1 cellular context compared by ENCODE assay signal in the genomic region with DNA sequence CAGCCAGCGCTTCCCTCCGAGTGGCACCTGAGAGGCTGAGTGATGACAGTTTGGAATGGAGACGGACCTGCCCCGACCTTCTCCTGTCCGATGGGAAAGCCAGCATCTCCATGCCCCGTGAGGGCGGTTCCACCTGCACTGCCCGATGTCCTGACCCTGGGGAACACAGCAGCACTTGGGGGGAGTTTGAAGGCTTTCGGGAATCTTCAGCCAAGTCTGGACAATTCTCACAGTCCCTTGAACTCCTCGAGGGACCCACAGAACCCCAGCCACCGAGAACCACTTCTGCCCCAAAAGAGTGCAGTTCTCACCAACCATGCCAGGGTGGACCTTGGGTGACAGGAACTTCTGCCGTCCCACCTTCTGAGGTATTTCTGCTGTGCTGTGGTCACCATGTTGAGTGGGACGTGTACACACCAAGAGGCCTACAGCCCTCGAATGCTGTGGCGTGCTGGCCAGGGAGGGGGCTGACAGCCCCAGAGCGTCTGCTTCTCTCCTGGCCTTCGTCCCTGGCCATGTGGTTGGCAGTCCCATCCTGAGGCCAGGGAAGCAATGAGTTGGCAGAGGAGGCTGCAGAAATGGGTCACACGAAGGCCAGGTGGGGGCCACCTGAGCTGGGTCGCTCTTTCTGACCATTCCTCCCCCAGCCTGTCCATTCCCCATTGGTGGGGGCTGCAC.
TF ChIP-seq lines count a peak whose summit lies in the region.

No MANE protein-coding gene starts in this region.

TF ChIP-seq in H1, 55 proteins besides CTCF, POLR2A, EP300 and RAD21:
- TF ChIP-seq SP1 (IDR thresholded peaks at IDR 0.05; ENCODE audit: low read depth, low read length) (no peak), NANOG (IDR thresholded peaks at IDR 0.05; ENCODE audit: insufficient read depth, low read depth, low read length, poor library complexity, severe bottlenecking) (no peak), YY1 (IDR thresholded peaks at IDR 0.05; ENCODE audit: low read depth, low read length) (no peak), JUN (IDR thresholded peaks at IDR 0.05; ENCODE audit: low read depth, low read length) (no peak), PHF8 (conservative IDR thresholded peaks at IDR 0.05; ENCODE audit: low read depth, low read length) (no peak), EGR1 (IDR thresholded peaks at IDR 0.05; ENCODE audit: borderline replicate concordance, low read depth, low read length) (no peak), CTBP2 (IDR thresholded peaks at IDR 0.05; ENCODE audit: borderline replicate concordance, insufficient read depth, insufficient read length, low read length) (no peak), TEAD4 (IDR thresholded peaks at IDR 0.05; ENCODE audit: low read depth, low read length) (no peak), HDAC6 (IDR thresholded peaks at IDR 0.05; ENCODE audit: low read depth, low read length) (no peak), RNF2 (IDR thresholded peaks at IDR 0.05; ENCODE audit: borderline replicate concordance, low read depth, low read length, missing control alignments, poor library complexity, severe bottlenecking) (no peak)
- TF ChIP-seq, protein P1, sequence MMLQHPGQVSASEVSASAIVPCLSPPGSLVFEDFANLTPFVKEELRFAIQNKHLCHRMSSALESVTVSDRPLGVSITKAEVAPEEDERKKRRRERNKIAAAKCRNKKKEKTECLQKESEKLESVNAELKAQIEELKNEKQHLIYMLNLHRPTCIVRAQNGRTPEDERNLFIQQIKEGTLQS (IDR thresholded peaks at IDR 0.05; ENCODE audit: insufficient read depth, low read depth, low read length), result no peak
